13 cellular contexts compared by ENCODE assay signal in genomic region chr1:172545349-172546004, GRCh38. TPM values are rescaled to one million over a fixed set of nuclear protein-coding genes. Genes with fewer than 3 reads are reported as not detected.
A peak's percentile ranks its signal among the peaks of the same experiment; 100 is the strongest.
DNase-seq lines count a peak whose midpoint lies in the region; ATAC-seq and TF ChIP-seq lines count a peak whose summit lies in the region.
"Had no signal": no experiment of that assay in that cellular context is flagged by ENCODE, and none has a peak within 500 bp of the region (broad histone marks: within the 10 kb centered on the region; RNA-seq: fewer than 3 reads in every experiment).

No MANE protein-coding gene starts in this region.

- 86% methylated on average over 5 of the region's 5 CpGs for WGBS in right cardiac atrium
- no CpG with 5 or more reads among the region's 5 CpGs for WGBS in trophoblast cell (ENCODE audit: extremely low coverage, insufficient coverage, insufficient read length)

- TF ChIP-seq CTCF in cardiac muscle cell (IDR thresholded peaks at IDR 0.05; ENCODE audit: low read depth, low read length) (no peak), ascending aorta (IDR thresholded peaks at IDR 0.05) (no peak)

- no peaks in the 10 kb centered on the region for H3K36me3 ChIP-seq in cardiac muscle cell
- peaks cover 0 to 3% of the 10 kb centered on the region in 2 experiments for H3K36me3 ChIP-seq in trophoblast cell (ENCODE audit: control insufficient read depth in 1 of 2, insufficient read depth in 2 of 2, low read length in 2 of 2)
- no peaks in the 10 kb centered on the region for H3K36me3 ChIP-seq in ascending aorta
- H3K36me3 ChIP-seq: brain microvascular endothelial cell had no signal

- H3K14ac ChIP-seq in trophoblast cell (ENCODE audit: low read length), result no peak overlapping the region

- H2BK120ac ChIP-seq in trophoblast cell (ENCODE audit: insufficient read depth, low read length, poor library complexity), result no peak overlapping the region

- H4K8ac ChIP-seq in trophoblast cell (ENCODE audit: low read depth, low read length), result no peak overlapping the region

- H4K12ac ChIP-seq in trophoblast cell (ENCODE audit: low read depth, low read length), result no peak overlapping the region

- H4K91ac ChIP-seq in trophoblast cell (ENCODE audit: low read depth, low read length), result no peak overlapping the region

- H3K23ac ChIP-seq in trophoblast cell (ENCODE audit: low read length), result no peak overlapping the region

- H3K4ac ChIP-seq in trophoblast cell (ENCODE audit: low read depth, low read length), result peak overlapping the region; percentile 100

- H2BK12ac ChIP-seq in trophoblast cell (ENCODE audit: low read length), result no peak overlapping the region

- peaks cover 17% of the 10 kb centered on the region for H3K79me2 ChIP-seq in trophoblast cell (ENCODE audit: control insufficient read depth, insufficient read depth, low read length, poor library complexity)

- H2AFZ ChIP-seq in trophoblast cell (ENCODE audit: insufficient read depth, low read length, poor library complexity), result no peak overlapping the region
- H2AFZ ChIP-seq: parathyroid adenoma had no signal

- no peak overlapping the region for H3K4me2 ChIP-seq in trophoblast cell (ENCODE audit: low read length)

- H3K9me3 ChIP-seq in cardiac muscle cell (ENCODE audit: low read depth), result no peaks in the 10 kb centered on the region
- no peaks in the 10 kb centered on the region for H3K9me3 ChIP-seq in right cardiac atrium (ENCODE audit: control insufficient read depth, low read length)
- no peaks in the 10 kb centered on the region for H3K9me3 ChIP-seq in trophoblast cell (ENCODE audit: insufficient read depth, low read depth, low read length)
- no peaks in the 10 kb centered on the region for H3K9me3 ChIP-seq in ascending aorta

- H3K79me1 ChIP-seq in trophoblast cell (ENCODE audit: low read length), result peaks cover 4% of the 10 kb centered on the region

- no peak overlapping the region for H3K9ac ChIP-seq in trophoblast cell (ENCODE audit: low read length)
- H3K9ac ChIP-seq: parathyroid adenoma had no signal

- H3K4me1 ChIP-seq in cardiac muscle cell (ENCODE audit: low read depth) (peaks cover 52% of the 10 kb centered on the region), right cardiac atrium (ENCODE audit: control insufficient read depth, insufficient read depth, low read length) (peaks cover 3% of the 10 kb centered on the region), trophoblast cell (ENCODE audit: control insufficient read depth in 1 of 2, insufficient read depth in 2 of 2, low read length in 2 of 2) (peaks cover 6 to 8% of the 10 kb centered on the region in 2 experiments), ascending aorta (peaks cover 0 to 11% of the 10 kb centered on the region in 2 donors)

- no peak overlapping the region for H3K4me3 ChIP-seq in cardiac muscle cell
- no peak overlapping the region for H3K4me3 ChIP-seq in right cardiac atrium (ENCODE audit: low read length)
- H3K4me3 ChIP-seq in trophoblast cell (ENCODE audit: low read depth, low read length), result no peak overlapping the region
- no peak overlapping the region for H3K4me3 ChIP-seq in ascending aorta

- H3K27ac ChIP-seq in cardiac muscle cell (peak overlapping the region; percentile 45), right cardiac atrium (ENCODE audit: low read length) (no peak overlapping the region), trophoblast cell (ENCODE audit: low read depth, low read length) (no peak overlapping the region), ascending aorta (no peak overlapping the region)
- H3K27ac ChIP-seq: brain microvascular endothelial cell, parathyroid adenoma had no signal

- no peak overlapping the region for H2BK5ac ChIP-seq in trophoblast cell (ENCODE audit: low read depth, low read length, poor library complexity)

- H3K27me3 ChIP-seq in cardiac muscle cell (no peaks in the 10 kb centered on the region), right cardiac atrium (ENCODE audit: control insufficient read depth, insufficient read depth) (no peaks in the 10 kb centered on the region), trophoblast cell (ENCODE audit: insufficient read depth, low read length) (no peaks in the 10 kb centered on the region), ascending aorta (no peaks in the 10 kb centered on the region)
- H3K27me3 ChIP-seq: brain microvascular endothelial cell had no signal

- intact Hi-C loops in right cardiac atrium (cut with DNase I) (no loop called here), ascending aorta (cut with DNase I) (no loop called here)

- DNase-seq in cardiac muscle cell (ENCODE audit: low read depth in 1 of 2, low spot score in 1 of 2) (no peak), right cardiac atrium (no peak), trophoblast cell (no peak), ascending aorta (ENCODE audit: low spot score in 2 of 2) (no peak), NCI-H524 treated with DMSO at 0.1 percent for 48 hours (lab: John Stamatoyannopoulos, UW) (no peak), NCI-H748 (lab: John Stamatoyannopoulos, UW; ENCODE audit: unreplicated experiment) (no peak)
- DNase-seq: activated CD8-positive, alpha-beta memory T cell treated with anti-CD3 and anti-CD28 coated beads, Interleukin-2, amount 50 U/mL, for 48 hours; brain microvascular endothelial cell; kidney; NCI-H187 treated with DMSO at 0.1 percent for 48 hours had no signal

- no peak overlapping the region for H3K18ac ChIP-seq in trophoblast cell (ENCODE audit: low read length)

- ATAC-seq in right cardiac atrium, result no peak
- peak; percentile 84 for ATAC-seq in GM21825 (IDR thresholded peaks at IDR 0.05; ENCODE audit: unreplicated experiment)
- ATAC-seq in HG03469 (IDR thresholded peaks at IDR 0.05; ENCODE audit: unreplicated experiment), result peak; percentile 57

- H2AK5ac ChIP-seq in trophoblast cell (ENCODE audit: low read length), result no peak overlapping the region

RNA-seq across cellular contexts. Expression of gene SUCO, which starts 12.5 kb away (rescaled TPM):
- 41.4 and 48.6 TPM in 2 replicates for total RNA-seq in cardiac muscle cell
- polyA plus RNA-seq in cardiac muscle cell, result 23.0 and 28.9 TPM in 2 replicates
- 10 to 100 TPM; 31.4 to 36.1 (median 32.0) TPM for total RNA-seq in right cardiac atrium
- polyA plus RNA-seq in right cardiac atrium, result 10.3 TPM
- polyA plus RNA-seq in trophoblast cell (2013), result 143 and 152 TPM in 2 replicates
- total RNA-seq in ascending aorta, result 7.8 TPM

Comparison
In these comparisons a context has a peak if more than half of its experiments do, and no peak if none do; other contexts are left out.
1. ATAC-seq: peak in GM21825 (single experiment) and HG03469 (single experiment); none in right cardiac atrium (0 of 2).